In the genomic region with DNA sequence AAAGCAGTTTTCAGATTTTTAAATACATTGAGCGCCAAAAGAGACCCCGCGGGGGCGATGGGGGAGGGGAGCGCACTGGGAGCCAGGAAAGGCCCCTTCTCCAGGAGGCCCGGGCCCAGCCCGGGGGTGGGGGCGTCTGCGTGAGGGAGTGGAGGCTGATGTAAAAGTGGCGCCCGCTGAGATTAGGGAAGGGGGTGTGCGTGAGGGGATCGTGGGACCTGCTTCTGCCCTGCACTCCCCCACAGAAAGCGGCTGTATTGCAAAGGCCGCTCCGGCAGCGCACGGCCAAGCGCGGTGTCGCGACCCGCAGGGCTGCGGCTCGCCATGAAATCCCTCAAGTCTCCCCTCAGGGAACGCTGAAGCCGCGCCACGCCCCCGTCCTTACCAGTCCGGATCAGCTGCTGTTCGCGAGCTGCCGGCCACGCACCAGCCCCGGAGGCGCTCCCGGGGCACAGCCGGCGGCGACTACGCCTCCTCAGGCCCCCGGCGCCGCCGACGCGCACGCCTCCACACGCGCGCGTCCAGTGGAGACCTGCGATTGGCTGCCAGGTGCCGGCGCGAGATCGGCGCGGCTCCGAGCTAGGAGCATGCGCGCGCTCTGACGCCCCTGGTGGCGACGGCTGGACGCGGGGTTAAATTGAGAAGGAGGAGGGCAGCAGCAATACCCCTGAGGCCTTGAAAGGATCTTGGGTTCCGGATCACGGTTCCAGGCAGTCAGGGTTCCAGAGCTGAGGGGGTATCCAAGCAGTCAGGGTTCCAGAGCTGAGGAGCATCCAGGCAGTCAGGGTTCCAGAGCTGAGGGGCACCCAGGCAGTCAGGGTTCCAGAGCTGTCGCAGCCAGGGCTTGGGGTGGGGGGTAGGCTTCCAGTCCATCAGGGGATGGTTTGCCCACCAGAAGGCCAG, we compare ENCODE assay signal across 1 cellular context.
A peak's percentile ranks its signal among the peaks of the same experiment; 100 is the strongest.
TF ChIP-seq lines count a peak whose summit lies in the region.

ZNF280B (minus strand) TSS at position 469 of the 903 bp plus-strand sequence. CDS start 19,344 bp downstream, outside the sequence.

TF ChIP-seq in HepG2, 621 proteins besides CTCF, POLR2A, EP300 and RAD21 (continued from another document and continues in another):
- TF ChIP-seq, protein P1, sequence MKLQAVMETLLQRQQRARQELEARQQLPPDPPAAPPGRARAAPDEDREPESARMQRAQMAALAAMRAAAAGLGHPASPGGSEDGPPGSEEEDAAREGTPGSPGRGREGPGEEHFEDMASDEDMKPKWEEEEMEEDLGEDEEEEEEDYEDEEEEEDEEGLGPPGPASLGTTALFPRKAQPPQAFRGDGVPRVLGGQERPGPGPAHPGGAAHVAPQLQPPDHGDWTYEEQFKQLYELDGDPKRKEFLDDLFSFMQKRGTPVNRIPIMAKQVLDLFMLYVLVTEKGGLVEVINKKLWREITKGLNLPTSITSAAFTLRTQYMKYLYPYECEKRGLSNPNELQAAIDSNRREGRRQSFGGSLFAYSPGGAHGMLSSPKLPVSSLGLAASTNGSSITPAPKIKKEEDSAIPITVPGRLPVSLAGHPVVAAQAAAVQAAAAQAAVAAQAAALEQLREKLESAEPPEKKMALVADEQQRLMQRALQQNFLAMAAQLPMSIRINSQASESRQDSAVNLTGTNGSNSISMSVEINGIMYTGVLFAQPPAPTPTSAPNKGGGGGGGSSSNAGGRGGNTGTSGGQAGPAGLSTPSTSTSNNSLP (IDR thresholded peaks at IDR 0.05; ENCODE audit: low read depth, low read length): no peak
- no peak for TF ChIP-seq ELF4 (CRISPR knock-in tag; IDR thresholded peaks at IDR 0.05; ENCODE audit: borderline replicate concordance)
- no peak for TF ChIP-seq HHEX (CRISPR knock-in tag; IDR thresholded peaks at IDR 0.05)
- peak; percentile 86 for TF ChIP-seq TARDBP (CRISPR knock-in tag; IDR thresholded peaks at IDR 0.05)
- no peak for TF ChIP-seq SOX6 (IDR thresholded peaks at IDR 0.05)
- no peak for TF ChIP-seq SOX6 (CRISPR knock-in tag; IDR thresholded peaks at IDR 0.05)
- peak; percentile 58; the same call in 1 of the 2 replicates for TF ChIP-seq RNF2 (conservative IDR thresholded peaks at IDR 0.05; ENCODE audit: low read depth)
- peak; percentile 85 for TF ChIP-seq HOXA3 (CRISPR knock-in tag; IDR thresholded peaks at IDR 0.05)
- TF ChIP-seq GTF2F1 (IDR thresholded peaks at IDR 0.05; ENCODE audit: low read length): no peak
- peak; percentile 51; the same call in 1 of the 2 replicates for TF ChIP-seq CREB1 (IDR thresholded peaks at IDR 0.05)
- no peak for TF ChIP-seq CREB1 (CRISPR knock-in tag; IDR thresholded peaks at IDR 0.05)
- no peak for TF ChIP-seq FOXC1 (CRISPR knock-in tag; IDR thresholded peaks at IDR 0.05; ENCODE audit: borderline replicate concordance)
- peak; percentile 80 for TF ChIP-seq RBM39 (IDR thresholded peaks at IDR 0.05; ENCODE audit: low read depth, low read length, poor library complexity, severe bottlenecking)
- TF ChIP-seq KLF15 (CRISPR knock-in tag; IDR thresholded peaks at IDR 0.05; ENCODE audit: borderline replicate concordance): no peak
- TF ChIP-seq ZEB1 (IDR thresholded peaks at IDR 0.05; ENCODE audit: insufficient replicate concordance, low read depth): no peak
- no peak for TF ChIP-seq ZNF180 (CRISPR knock-in tag; IDR thresholded peaks at IDR 0.05; ENCODE audit: borderline replicate concordance, low read depth)
- no peak for TF ChIP-seq NCOR1 (IDR thresholded peaks at IDR 0.05; ENCODE audit: borderline replicate concordance, low read length)
- no peak for TF ChIP-seq ZNF562 (CRISPR knock-in tag; IDR thresholded peaks at IDR 0.05; ENCODE audit: borderline replicate concordance)
- TF ChIP-seq PRMT3 (CRISPR knock-in tag; IDR thresholded peaks at IDR 0.05; ENCODE audit: borderline replicate concordance, low read depth): no peak
- TF ChIP-seq ARHGAP35 (CRISPR knock-in tag; IDR thresholded peaks at IDR 0.05; ENCODE audit: borderline replicate concordance): peak; percentile 44; the same call in 1 of the 2 replicates
- TF ChIP-seq ZNF7 (CRISPR knock-in tag; IDR thresholded peaks at IDR 0.05): no peak
- TF ChIP-seq ZNF24 (IDR thresholded peaks at IDR 0.05): no peak
- TF ChIP-seq MYC (CRISPR knock-in tag; IDR thresholded peaks at IDR 0.05; ENCODE audit: borderline replicate concordance): peak; percentile 78; the same call in 1 of the 2 replicates
- 0 out of 2 replicates have a peak, but pooled peaks have one; percentile 42 for TF ChIP-seq CENPT (CRISPR knock-in tag; IDR thresholded peaks at IDR 0.05; ENCODE audit: low read depth)
- TF ChIP-seq, protein P2, sequence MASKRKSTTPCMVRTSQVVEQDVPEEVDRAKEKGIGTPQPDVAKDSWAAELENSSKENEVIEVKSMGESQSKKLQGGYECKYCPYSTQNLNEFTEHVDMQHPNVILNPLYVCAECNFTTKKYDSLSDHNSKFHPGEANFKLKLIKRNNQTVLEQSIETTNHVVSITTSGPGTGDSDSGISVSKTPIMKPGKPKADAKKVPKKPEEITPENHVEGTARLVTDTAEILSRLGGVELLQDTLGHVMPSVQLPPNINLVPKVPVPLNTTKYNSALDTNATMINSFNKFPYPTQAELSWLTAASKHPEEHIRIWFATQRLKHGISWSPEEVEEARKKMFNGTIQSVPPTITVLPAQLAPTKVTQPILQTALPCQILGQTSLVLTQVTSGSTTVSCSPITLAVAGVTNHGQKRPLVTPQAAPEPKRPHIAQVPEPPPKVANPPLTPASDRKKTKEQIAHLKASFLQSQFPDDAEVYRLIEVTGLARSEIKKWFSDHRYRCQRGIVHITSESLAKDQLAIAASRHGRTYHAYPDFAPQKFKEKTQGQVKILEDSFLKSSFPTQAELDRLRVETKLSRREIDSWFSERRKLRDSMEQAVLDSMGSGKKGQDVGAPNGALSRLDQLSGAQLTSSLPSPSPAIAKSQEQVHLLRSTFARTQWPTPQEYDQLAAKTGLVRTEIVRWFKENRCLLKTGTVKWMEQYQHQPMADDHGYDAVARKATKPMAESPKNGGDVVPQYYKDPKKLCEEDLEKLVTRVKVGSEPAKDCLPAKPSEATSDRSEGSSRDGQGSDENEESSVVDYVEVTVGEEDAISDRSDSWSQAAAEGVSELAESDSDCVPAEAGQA (IDR thresholded peaks at IDR 0.05; ENCODE audit: low read depth): 0 out of 2 replicates have a peak, but pooled peaks have one; percentile 47
- TF ChIP-seq, protein P2 (CRISPR knock-in tag; IDR thresholded peaks at IDR 0.05; ENCODE audit: borderline replicate concordance): no peak
- TF ChIP-seq EED (CRISPR knock-in tag; IDR thresholded peaks at IDR 0.05): no peak
- no peak for TF ChIP-seq TBX3 (IDR thresholded peaks at IDR 0.05; ENCODE audit: borderline replicate concordance)
- no peak for TF ChIP-seq ZNF101 (CRISPR knock-in tag; IDR thresholded peaks at IDR 0.05; ENCODE audit: borderline replicate concordance, low read depth)
- TF ChIP-seq ZNF773 (CRISPR knock-in tag; IDR thresholded peaks at IDR 0.05; ENCODE audit: borderline replicate concordance): no peak
- TF ChIP-seq, protein P3, sequence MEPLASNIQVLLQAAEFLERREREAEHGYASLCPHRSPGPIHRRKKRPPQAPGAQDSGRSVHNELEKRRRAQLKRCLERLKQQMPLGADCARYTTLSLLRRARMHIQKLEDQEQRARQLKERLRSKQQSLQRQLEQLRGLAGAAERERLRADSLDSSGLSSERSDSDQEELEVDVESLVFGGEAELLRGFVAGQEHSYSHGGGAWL (CRISPR knock-in tag; IDR thresholded peaks at IDR 0.05): peak; percentile 83; the same call in 1 of the 2 replicates
- TF ChIP-seq, protein P4, sequence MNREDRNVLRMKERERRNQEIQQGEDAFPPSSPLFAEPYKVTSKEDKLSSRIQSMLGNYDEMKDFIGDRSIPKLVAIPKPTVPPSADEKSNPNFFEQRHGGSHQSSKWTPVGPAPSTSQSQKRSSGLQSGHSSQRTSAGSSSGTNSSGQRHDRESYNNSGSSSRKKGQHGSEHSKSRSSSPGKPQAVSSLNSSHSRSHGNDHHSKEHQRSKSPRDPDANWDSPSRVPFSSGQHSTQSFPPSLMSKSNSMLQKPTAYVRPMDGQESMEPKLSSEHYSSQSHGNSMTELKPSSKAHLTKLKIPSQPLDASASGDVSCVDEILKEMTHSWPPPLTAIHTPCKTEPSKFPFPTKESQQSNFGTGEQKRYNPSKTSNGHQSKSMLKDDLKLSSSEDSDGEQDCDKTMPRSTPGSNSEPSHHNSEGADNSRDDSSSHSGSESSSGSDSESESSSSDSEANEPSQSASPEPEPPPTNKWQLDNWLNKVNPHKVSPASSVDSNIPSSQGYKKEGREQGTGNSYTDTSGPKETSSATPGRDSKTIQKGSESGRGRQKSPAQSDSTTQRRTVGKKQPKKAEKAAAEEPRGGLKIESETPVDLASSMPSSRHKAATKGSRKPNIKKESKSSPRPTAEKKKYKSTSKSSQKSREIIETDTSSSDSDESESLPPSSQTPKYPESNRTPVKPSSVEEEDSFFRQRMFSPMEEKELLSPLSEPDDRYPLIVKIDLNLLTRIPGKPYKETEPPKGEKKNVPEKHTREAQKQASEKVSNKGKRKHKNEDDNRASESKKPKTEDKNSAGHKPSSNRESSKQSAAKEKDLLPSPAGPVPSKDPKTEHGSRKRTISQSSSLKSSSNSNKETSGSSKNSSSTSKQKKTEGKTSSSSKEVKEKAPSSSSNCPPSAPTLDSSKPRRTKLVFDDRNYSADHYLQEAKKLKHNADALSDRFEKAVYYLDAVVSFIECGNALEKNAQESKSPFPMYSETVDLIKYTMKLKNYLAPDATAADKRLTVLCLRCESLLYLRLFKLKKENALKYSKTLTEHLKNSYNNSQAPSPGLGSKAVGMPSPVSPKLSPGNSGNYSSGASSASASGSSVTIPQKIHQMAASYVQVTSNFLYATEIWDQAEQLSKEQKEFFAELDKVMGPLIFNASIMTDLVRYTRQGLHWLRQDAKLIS (CRISPR knock-in tag; IDR thresholded peaks at IDR 0.05): no peak
- no peak for TF ChIP-seq KDM5A (IDR thresholded peaks at IDR 0.05; ENCODE audit: borderline replicate concordance, low read length)
- TF ChIP-seq YEATS2 (CRISPR knock-in tag; IDR thresholded peaks at IDR 0.05; ENCODE audit: borderline replicate concordance): peak; percentile 76
- TF ChIP-seq ZNF460 (CRISPR knock-in tag; IDR thresholded peaks at IDR 0.05; ENCODE audit: borderline replicate concordance): no peak
- 0 out of 2 replicates have a peak, but pooled peaks have one; percentile 16 for TF ChIP-seq ZNF225 (CRISPR knock-in tag; IDR thresholded peaks at IDR 0.05)
- no peak for TF ChIP-seq HOXA9 (CRISPR knock-in tag; IDR thresholded peaks at IDR 0.05; ENCODE audit: borderline replicate concordance)
- TF ChIP-seq ZBTB7B (CRISPR knock-in tag; IDR thresholded peaks at IDR 0.05): no peak
- peak; percentile 54; the same call in 1 of the 2 replicates for TF ChIP-seq RFXANK (CRISPR knock-in tag; IDR thresholded peaks at IDR 0.05)
- TF ChIP-seq ZNF430 (CRISPR knock-in tag; IDR thresholded peaks at IDR 0.05): peak; percentile 53; the same call in 1 of the 2 replicates
- TF ChIP-seq, protein P5, sequence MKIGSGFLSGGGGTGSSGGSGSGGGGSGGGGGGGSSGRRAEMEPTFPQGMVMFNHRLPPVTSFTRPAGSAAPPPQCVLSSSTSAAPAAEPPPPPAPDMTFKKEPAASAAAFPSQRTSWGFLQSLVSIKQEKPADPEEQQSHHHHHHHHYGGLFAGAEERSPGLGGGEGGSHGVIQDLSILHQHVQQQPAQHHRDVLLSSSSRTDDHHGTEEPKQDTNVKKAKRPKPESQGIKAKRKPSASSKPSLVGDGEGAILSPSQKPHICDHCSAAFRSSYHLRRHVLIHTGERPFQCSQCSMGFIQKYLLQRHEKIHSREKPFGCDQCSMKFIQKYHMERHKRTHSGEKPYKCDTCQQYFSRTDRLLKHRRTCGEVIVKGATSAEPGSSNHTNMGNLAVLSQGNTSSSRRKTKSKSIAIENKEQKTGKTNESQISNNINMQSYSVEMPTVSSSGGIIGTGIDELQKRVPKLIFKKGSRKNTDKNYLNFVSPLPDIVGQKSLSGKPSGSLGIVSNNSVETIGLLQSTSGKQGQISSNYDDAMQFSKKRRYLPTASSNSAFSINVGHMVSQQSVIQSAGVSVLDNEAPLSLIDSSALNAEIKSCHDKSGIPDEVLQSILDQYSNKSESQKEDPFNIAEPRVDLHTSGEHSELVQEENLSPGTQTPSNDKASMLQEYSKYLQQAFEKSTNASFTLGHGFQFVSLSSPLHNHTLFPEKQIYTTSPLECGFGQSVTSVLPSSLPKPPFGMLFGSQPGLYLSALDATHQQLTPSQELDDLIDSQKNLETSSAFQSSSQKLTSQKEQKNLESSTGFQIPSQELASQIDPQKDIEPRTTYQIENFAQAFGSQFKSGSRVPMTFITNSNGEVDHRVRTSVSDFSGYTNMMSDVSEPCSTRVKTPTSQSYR (CRISPR knock-in tag; IDR thresholded peaks at IDR 0.05; ENCODE audit: borderline replicate concordance): no peak
- no peak; the same call in 1 of the 2 replicates for TF ChIP-seq ZNF589 (CRISPR knock-in tag; conservative IDR thresholded peaks at IDR 0.05)
- no peak for TF ChIP-seq IRX3 (CRISPR knock-in tag; IDR thresholded peaks at IDR 0.05; ENCODE audit: borderline replicate concordance, low read depth)
- TF ChIP-seq NR0B2 (CRISPR knock-in tag; IDR thresholded peaks at IDR 0.05): peak; percentile 58; the same call in 1 of the 2 replicates
- no peak for TF ChIP-seq ZKSCAN8 (CRISPR knock-in tag; IDR thresholded peaks at IDR 0.05; ENCODE audit: borderline replicate concordance)
- no peak for TF ChIP-seq ZSCAN12 (CRISPR knock-in tag; IDR thresholded peaks at IDR 0.05)
